1 cellular context compared by ENCODE assay signal in genomic region chr12:131796754-131797587, GRCh38.
TF ChIP-seq lines count a peak whose summit lies in the region.

No MANE protein-coding gene starts in this region.

TF ChIP-seq in GM23338, 12 proteins besides CTCF, POLR2A, EP300 and RAD21:
- TF ChIP-seq CREB1 (CRISPR knock-in tag; IDR thresholded peaks at IDR 0.05; ENCODE audit: low read depth) (no peak), EZH2phosphoT487 (IDR thresholded peaks at IDR 0.05; ENCODE audit: unreplicated experiment) (no peak), ZNF331 (CRISPR knock-in tag; IDR thresholded peaks at IDR 0.05; ENCODE audit: low read depth) (no peak), ZNF114 (CRISPR knock-in tag; IDR thresholded peaks at IDR 0.05) (no peak), POLR2AphosphoS5 (IDR thresholded peaks at IDR 0.05; ENCODE audit: low read depth) (no peak), EZH2 (IDR thresholded peaks at IDR 0.05; ENCODE audit: low read depth, unreplicated experiment) (no peak), JUNB (IDR thresholded peaks at IDR 0.05; ENCODE audit: unreplicated experiment) (no peak), REST (IDR thresholded peaks at IDR 0.05; ENCODE audit: unreplicated experiment) (no peak), NANOG (IDR thresholded peaks at IDR 0.05; ENCODE audit: borderline replicate concordance) (no peak), STAT1 (IDR thresholded peaks at IDR 0.05; ENCODE audit: unreplicated experiment) (no peak), ZNF462 (CRISPR knock-in tag; IDR thresholded peaks at IDR 0.05) (no peak), ETS1 (IDR thresholded peaks at IDR 0.05) (no peak)
TF ChIP-seq in GM23338: peak in this region for 0.
